In genomic region chr2:109382946-109383345, GRCh38 we compare ENCODE assay signal across 7 cellular contexts.
DNase-seq lines count a peak whose midpoint lies in the region; TF ChIP-seq lines count a peak whose summit lies in the region.

No MANE protein-coding gene starts in this region.

- H3K27me3 ChIP-seq in SJCRH30 (no peaks in the 10 kb centered on the region), right atrium auricular region (no peaks in the 10 kb centered on the region), suprapubic skin (no peaks in the 10 kb centered on the region)

- H3K27ac ChIP-seq in SJCRH30 (no peak overlapping the region), right atrium auricular region (no peak overlapping the region), suprapubic skin (no peak overlapping the region)

- DNase-seq in HS-27A (ENCODE audit: low read depth) (peak; percentile 57), SJCRH30 (peak; percentile 63 to 67), right atrium auricular region (ENCODE audit: low spot score) (peak; percentile 77), suprapubic skin (ENCODE audit: low spot score in 2 of 2) (peak; percentile 55 to 76), NCI-H774 (lab: John Stamatoyannopoulos, UW) (no peak)
- DNase-seq in activated T-helper 1 cell treated with anti-CD3 and anti-CD28 coated beads, Interleukin-12 subunit alpha, Interleukin-12 subunit beta, Interleukin-2, Interleukin-4 antibody, amounts not matched to agents 30 ng/mL and 10 ng/mL and 1 ng/mL, durations not matched to agents 14 hours and 24 hours and 36 hours (ENCODE audit: low spot score) = no peak
- no peak for DNase-seq in effector CD4-positive, alpha-beta T cell

- 40% methylated on average over 4 of the region's 4 CpGs for WGBS in suprapubic skin

- no peaks in the 10 kb centered on the region for H3K36me3 ChIP-seq in SJCRH30
- H3K36me3 ChIP-seq in right atrium auricular region = no peaks in the 10 kb centered on the region
- no peaks in the 10 kb centered on the region for H3K36me3 ChIP-seq in suprapubic skin

- H3K9me3 Mint-ChIP-seq in activated T-helper 1 cell treated with anti-CD3 and anti-CD28 coated beads, Interleukin-12 subunit alpha, Interleukin-12 subunit beta, Interleukin-2, Interleukin-4 antibody, amounts not matched to agents 30 ng/mL and 10 ng/mL and 1 ng/mL, durations not matched to agents 14 hours and 24 hours and 36 hours = no peaks in the 10 kb centered on the region

- peaks cover 2% of the 10 kb centered on the region for H3K27me3 Mint-ChIP-seq in activated T-helper 1 cell treated with anti-CD3 and anti-CD28 coated beads, Interleukin-12 subunit alpha, Interleukin-12 subunit beta, Interleukin-2, Interleukin-4 antibody, amounts not matched to agents 30 ng/mL and 10 ng/mL and 1 ng/mL, durations not matched to agents 14 hours and 24 hours and 36 hours (ENCODE audit: insufficient read depth)

- peaks cover 22% of the 10 kb centered on the region for H3K4me1 ChIP-seq in SJCRH30
- peaks cover 0 to 30% of the 10 kb centered on the region in 2 donors for H3K4me1 ChIP-seq in right atrium auricular region
- H3K4me1 ChIP-seq in suprapubic skin = peaks cover 14% of the 10 kb centered on the region

- H3K4me3 ChIP-seq in SJCRH30 (no peak overlapping the region), right atrium auricular region (no peak overlapping the region), suprapubic skin (no peak overlapping the region)

- no peak overlapping the region for H3K27ac Mint-ChIP-seq in activated T-helper 1 cell treated with anti-CD3 and anti-CD28 coated beads, Interleukin-12 subunit alpha, Interleukin-12 subunit beta, Interleukin-2, Interleukin-4 antibody, amounts not matched to agents 30 ng/mL and 10 ng/mL and 1 ng/mL, durations not matched to agents 14 hours and 24 hours and 36 hours

- TF ChIP-seq CTCF in right atrium auricular region (IDR thresholded peaks at IDR 0.05) = no peak
- no peak for TF ChIP-seq CTCF in suprapubic skin (IDR thresholded peaks at IDR 0.05)

- no peaks in the 10 kb centered on the region for H3K36me3 Mint-ChIP-seq in activated T-helper 1 cell treated with anti-CD3 and anti-CD28 coated beads, Interleukin-12 subunit alpha, Interleukin-12 subunit beta, Interleukin-2, Interleukin-4 antibody, amounts not matched to agents 30 ng/mL and 10 ng/mL and 1 ng/mL, durations not matched to agents 14 hours and 24 hours and 36 hours (ENCODE audit: low read depth)

- H3K9me3 ChIP-seq in SJCRH30 (replicated peaks) (no peaks in the 10 kb centered on the region), right atrium auricular region (no peaks in the 10 kb centered on the region), suprapubic skin (no peaks in the 10 kb centered on the region)

- intact Hi-C loops in activated T-helper 1 cell treated with anti-CD3 and anti-CD28 coated beads, Interleukin-12 subunit alpha, Interleukin-12 subunit beta, Interleukin-2, Interleukin-4 antibody, amounts not matched to agents 30 ng/mL and 10 ng/mL and 1 ng/mL, durations not matched to agents 14 hours and 24 hours and 36 hours (cut with micrococcal nuclease) = no loop called here

- no peak for TF ChIP-seq EP300 in suprapubic skin (IDR thresholded peaks at IDR 0.05)

- H3K4me3 Mint-ChIP-seq in activated T-helper 1 cell treated with anti-CD3 and anti-CD28 coated beads, Interleukin-12 subunit alpha, Interleukin-12 subunit beta, Interleukin-2, Interleukin-4 antibody, amounts not matched to agents 30 ng/mL and 10 ng/mL and 1 ng/mL, durations not matched to agents 14 hours and 24 hours and 36 hours = no peak overlapping the region

- no peak for TF ChIP-seq POLR2A in suprapubic skin (IDR thresholded peaks at IDR 0.05)

- no peaks in the 10 kb centered on the region for H3K4me1 Mint-ChIP-seq in activated T-helper 1 cell treated with anti-CD3 and anti-CD28 coated beads, Interleukin-12 subunit alpha, Interleukin-12 subunit beta, Interleukin-2, Interleukin-4 antibody, amounts not matched to agents 30 ng/mL and 10 ng/mL and 1 ng/mL, durations not matched to agents 14 hours and 24 hours and 36 hours (ENCODE audit: low read depth)

Comparison
In these comparisons a context has a peak if more than half of its experiments do, and no peak if none do; other contexts are left out.
1. DNase-seq: peak in HS-27A (single experiment), SJCRH30 (2 of 2), right atrium auricular region (single experiment) and suprapubic skin (2 of 2); none in NCI-H774 (single experiment), activated T-helper 1 cell treated with anti-CD3 and anti-CD28 coated beads, Interleukin-12 subunit alpha, Interleukin-12 subunit beta, Interleukin-2, Interleukin-4 antibody, amounts not matched to agents 30 ng/mL and 10 ng/mL and 1 ng/mL, durations not matched to agents 14 hours and 24 hours and 36 hours (single experiment) and effector CD4-positive, alpha-beta T cell (single experiment).